In the genomic region with DNA sequence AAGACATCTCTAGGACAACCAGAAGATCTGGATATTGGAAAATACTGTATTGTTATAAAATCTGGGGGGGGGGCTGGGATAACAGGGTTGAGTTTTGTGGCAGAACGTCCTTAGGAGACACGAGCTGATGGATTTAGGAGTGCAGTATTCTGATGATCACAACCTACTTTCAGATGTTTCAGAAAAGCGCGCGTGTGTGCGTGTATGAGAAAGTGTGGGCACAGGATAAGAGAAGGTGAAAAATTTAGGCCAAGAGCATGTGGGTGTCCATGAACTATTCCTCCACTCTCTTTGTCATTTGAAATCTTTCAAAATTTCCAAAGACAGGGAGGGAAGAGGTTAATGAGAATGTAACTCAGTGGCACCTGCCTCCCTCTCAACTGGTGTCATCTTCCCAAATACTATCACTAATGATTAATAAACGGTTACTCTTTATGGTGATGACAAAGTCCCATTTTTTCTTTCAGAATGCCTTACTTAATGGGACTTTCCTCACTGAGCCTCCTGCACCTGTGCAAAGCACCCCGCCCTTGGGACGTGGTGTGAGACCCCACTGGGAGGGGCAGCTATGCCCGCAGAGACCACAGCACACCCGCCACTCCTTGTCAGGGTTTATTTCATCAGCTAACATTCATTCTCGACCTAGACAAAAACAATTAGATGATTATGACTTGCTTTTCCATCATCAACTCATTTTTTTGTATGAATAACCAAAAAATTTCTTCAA, we compare ENCODE assay signal across 20 cellular contexts. TPM values are rescaled to one million over a fixed set of nuclear protein-coding genes. Genes with fewer than 3 reads are reported as not detected.
DNase-seq lines count a peak whose midpoint lies in the region; ATAC-seq and TF ChIP-seq lines count a peak whose summit lies in the region.
"Had no signal": no experiment of that assay in that cellular context is flagged by ENCODE, and none has a peak within 500 bp of the region (broad histone marks: within the 10 kb centered on the region; RNA-seq: fewer than 3 reads in every experiment).

No MANE protein-coding gene starts in this region.

- no peak for TF ChIP-seq POLR2A in testis (IDR thresholded peaks at IDR 0.05)

- TF ChIP-seq CTCF in right atrium auricular region (IDR thresholded peaks at IDR 0.05) (no peak), glutamatergic neuron (IDR thresholded peaks at IDR 0.05; ENCODE audit: partially characterized antibody, unreplicated experiment) (no peak), testis (IDR thresholded peaks at IDR 0.05) (no peak)

- H3K4me3 ChIP-seq in right atrium auricular region: no peak overlapping the region
- no peak overlapping the region for H3K4me3 ChIP-seq in testis
- H3K4me3 ChIP-seq: Peyer's patch, SJCRH30 had no signal

- peaks cover 9% of the 10 kb centered on the region for H3K9me3 Mint-ChIP-seq in glutamatergic neuron (ENCODE audit: unreplicated experiment)
- H3K9me3 Mint-ChIP-seq: CD8-positive, alpha-beta T cell had no signal

- H3K36me3 ChIP-seq in right atrium auricular region: no peaks in the 10 kb centered on the region
- no peaks in the 10 kb centered on the region for H3K36me3 ChIP-seq in testis (ENCODE audit: low read depth, missing control alignments)
- H3K36me3 ChIP-seq: Peyer's patch, SJCRH30 had no signal

- H3K4me1 ChIP-seq in right atrium auricular region (no peaks in the 10 kb centered on the region), testis (peaks cover 18% of the 10 kb centered on the region)

- H3K27me3 Mint-ChIP-seq in glutamatergic neuron (ENCODE audit: unreplicated experiment): peaks cover 5% of the 10 kb centered on the region

- H3K27me3 ChIP-seq in right atrium auricular region: no peaks in the 10 kb centered on the region
- H3K27me3 ChIP-seq in testis: no peaks in the 10 kb centered on the region
- H3K27me3 ChIP-seq: Peyer's patch, SJCRH30 had no signal

- H3K4me1 Mint-ChIP-seq in glutamatergic neuron (ENCODE audit: low read depth, unreplicated experiment): peaks cover 2% of the 10 kb centered on the region

- H3K27ac Mint-ChIP-seq in glutamatergic neuron (ENCODE audit: unreplicated experiment): peak overlapping the region; percentile 18
- H3K27ac Mint-ChIP-seq: CD8-positive, alpha-beta T cell had no signal

- no peak overlapping the region for H3K4me3 Mint-ChIP-seq in glutamatergic neuron (ENCODE audit: unreplicated experiment)
- H3K4me3 Mint-ChIP-seq: CD8-positive, alpha-beta T cell had no signal

- 77 to 86% methylated on average over 12 of the region's 12 CpGs for WGBS in testis, 2 donors

- no peak for ATAC-seq in Right ventricle myocardium inferior
- ATAC-seq in GM18870 (IDR thresholded peaks at IDR 0.05; ENCODE audit: unreplicated experiment): no peak
- no peak for ATAC-seq in HG02798 (IDR thresholded peaks at IDR 0.05; ENCODE audit: poor library complexity, unreplicated experiment)
- ATAC-seq: CD8-positive, alpha-beta T cell had no signal

- H3K27ac ChIP-seq in right atrium auricular region (no peak overlapping the region), testis (no peak overlapping the region)
- H3K27ac ChIP-seq: SJCRH30 had no signal

- intact Hi-C loops in Right ventricle myocardium inferior (cut with DNase I) (no loop called here), testis (cut with DNase I; ENCODE audit: low total_unique reads) (no loop called here)

- no peaks in the 10 kb centered on the region for H3K36me3 Mint-ChIP-seq in glutamatergic neuron (ENCODE audit: unreplicated experiment)

- DNase-seq in right atrium auricular region (ENCODE audit: low spot score): peak; percentile 21
- no peak for DNase-seq in Right ventricle myocardium inferior (ENCODE audit: missing footprints)
- peak; percentile 23 for DNase-seq in SW480 (ENCODE audit: low spot score)
- no peak for DNase-seq in glutamatergic neuron
- peak; percentile 6 for DNase-seq in testis
- DNase-seq: C1 segment of cervical spinal cord, Calu3, DMS153, Kasumi-1, NCI-H1694, NCI-H2081, NCI-H2171, NCI-H345, NCI-H524 treated with DMSO at 0.1 percent for 48 hours, NCI-H82, Peyer's patch, SJCRH30 had no signal

- H3K9me3 ChIP-seq in right atrium auricular region: no peaks in the 10 kb centered on the region
- no peaks in the 10 kb centered on the region for H3K9me3 ChIP-seq in testis
- H3K9me3 ChIP-seq: Peyer's patch, SJCRH30 had no signal

RNA-seq across cellular contexts. Expression of a gene that starts 53.6 kb away (rescaled TPM):
- 10 to 100 TPM; 19.0 to 25.8 TPM for total RNA-seq in right atrium auricular region
- total RNA-seq in Right ventricle myocardium inferior: 34.9 TPM
- total RNA-seq in glutamatergic neuron (ENCODE audit: unreplicated experiment): 173 TPM
- 100 to 1,000 TPM; 143 to 203 TPM for total RNA-seq in testis
- polyA plus RNA-seq in testis (ENCODE audit: insufficient read depth, low read depth, low replicate concordance): 58.7 TPM

Comparison
In these comparisons a context has a peak if more than half of its experiments do, and no peak if none do; other contexts are left out.
1. DNase-seq: peak in right atrium auricular region (single experiment), SW480 (single experiment) and testis (single experiment); none in Right ventricle myocardium inferior (single experiment) and glutamatergic neuron (single experiment).